ENCODE assay signal across 21 cellular contexts in genomic region chr5:32474201-32474854, GRCh38. TPM values are rescaled to one million over a fixed set of nuclear protein-coding genes. Genes with fewer than 3 reads are reported as not detected.
DNase-seq lines count a peak whose midpoint lies in the region; ATAC-seq and TF ChIP-seq lines count a peak whose summit lies in the region.
"Had no signal": no experiment of that assay in that cellular context is flagged by ENCODE, and none has a peak within 500 bp of the region (broad histone marks: within the 10 kb centered on the region; RNA-seq: fewer than 3 reads in every experiment).

No MANE protein-coding gene starts in this region.

- ATAC-seq in GM18505 (IDR thresholded peaks at IDR 0.05; ENCODE audit: unreplicated experiment) (no peak), GM18502 (IDR thresholded peaks at IDR 0.05; ENCODE audit: poor library complexity, unreplicated experiment) (no peak)
- ATAC-seq: activated CD4-positive, CD25-positive, alpha-beta regulatory T cell treated with anti-CD3 and anti-CD28 coated beads, Interleukin-2, amount 50 U/mL, for 24 hours; lower lobe of right lung had no signal

- H3K27ac ChIP-seq in HEK293 (ENCODE audit: extremely low read depth, low read depth, low read length): peak overlapping the region; percentile 4; the same call in 1 of the 2 replicates
- H3K27ac ChIP-seq in trophoblast cell (ENCODE audit: low read depth, low read length): no peak overlapping the region
- H3K27ac ChIP-seq: KMS-11, lower lobe of right lung, sigmoid colon, vagina had no signal

- H3K4ac ChIP-seq in trophoblast cell (ENCODE audit: low read depth, low read length): no peak overlapping the region

- H2BK5ac ChIP-seq in trophoblast cell (ENCODE audit: low read depth, low read length, poor library complexity): no peak overlapping the region

- H3K14ac ChIP-seq in trophoblast cell (ENCODE audit: low read length): no peak overlapping the region

- no peaks in the 10 kb centered on the region for H3K27me3 ChIP-seq in trophoblast cell (ENCODE audit: insufficient read depth, low read length)
- H3K27me3 ChIP-seq: sigmoid colon, vagina had no signal

- H3K18ac ChIP-seq in trophoblast cell (ENCODE audit: low read length): no peak overlapping the region

- peaks cover 10% of the 10 kb centered on the region for H3K4me1 ChIP-seq in HEK293 (ENCODE audit: control insufficient read depth, insufficient read depth, low read length)
- H3K4me1 ChIP-seq in trophoblast cell (ENCODE audit: control insufficient read depth in 1 of 2, insufficient read depth in 2 of 2, low read length in 2 of 2): peaks cover 4 to 6% of the 10 kb centered on the region in 2 experiments
- H3K4me1 ChIP-seq: lower lobe of right lung, sigmoid colon, vagina had no signal

- no peak overlapping the region for H2AFZ ChIP-seq in trophoblast cell (ENCODE audit: insufficient read depth, low read length, poor library complexity)

- CTCF ChIA-PET in HEK293 (lab: Yijun Ruan, JAX): interaction anchor here (0.7 to 2.8 kb wide), 4 partner anchors 15 to 138 kb away, joined by 3 to 19 read pairs (median 4); no protein-coding TSS in a partner anchor

- no peak overlapping the region for H3K9ac ChIP-seq in trophoblast cell (ENCODE audit: low read length)
- H3K9ac ChIP-seq: KMS-11 had no signal

- no peaks in the 10 kb centered on the region for H3K79me2 ChIP-seq in trophoblast cell (ENCODE audit: control insufficient read depth, insufficient read depth, low read length, poor library complexity)

- no peaks in the 10 kb centered on the region for H3K9me3 ChIP-seq in HEK293 (ENCODE audit: control insufficient read depth, insufficient read depth, low read depth, low read length)
- no peaks in the 10 kb centered on the region for H3K9me3 ChIP-seq in trophoblast cell (ENCODE audit: insufficient read depth, low read depth, low read length)
- H3K9me3 ChIP-seq: lower lobe of right lung, sigmoid colon, vagina had no signal

- TF ChIP-seq CTCF in HEK293 (tag by site-specific recombination; IDR thresholded peaks at IDR 0.05): no peak

- TF ChIP-seq POLR2A in GM18505 (IDR thresholded peaks at IDR 0.05; ENCODE audit: borderline replicate concordance, extremely low read depth, insufficient read depth, insufficient read length): no peak

- no peak overlapping the region for H2BK120ac ChIP-seq in trophoblast cell (ENCODE audit: insufficient read depth, low read length, poor library complexity)

- peak; percentile 37 for DNase-seq in SK-N-DZ (ENCODE audit: low spot score)
- peak; percentile 44 for DNase-seq in iPS-NIHi7 (ENCODE audit: extremely low spot score)
- peak; percentile 29 to 54 for DNase-seq in trophoblast cell
- no peak for DNase-seq in activated effector memory CD4-positive, alpha-beta T cell treated with anti-CD3 and anti-CD28 coated beads, Interleukin-2, amount 50 U/mL, for 16 hours
- DNase-seq: activated naive CD4-positive, alpha-beta T cell treated with Interleukin-2 at 50 U/mL for 16 hours; activated T-cell treated with anti-CD3 and anti-CD28 coated beads, Interleukin-2, amount 50 U/mL, for 24 hours; amniotic stem cell; HCEC 1CT; immature natural killer cell; lower lobe of right lung; NCI-H1694 treated with DMSO at 0.1 percent for 48 hours; NCI-H446; SHP77; sigmoid colon; substantia nigra had no signal

- H3K36me3 ChIP-seq in HEK293 (ENCODE audit: control insufficient read depth in 2 of 2, insufficient read depth in 1 of 2, low read length in 2 of 2) (no peaks in the 10 kb centered on the region), trophoblast cell (ENCODE audit: control insufficient read depth in 1 of 2, insufficient read depth in 2 of 2, low read length in 2 of 2) (no peaks in the 10 kb centered on the region)
- H3K36me3 ChIP-seq: lower lobe of right lung, sigmoid colon, vagina had no signal

- no CpG with 5 or more reads among the region's 9 CpGs for WGBS in trophoblast cell (ENCODE audit: extremely low coverage, insufficient coverage, insufficient read length)

- H3K4me3 ChIP-seq in HEK293 (ENCODE audit: low read depth, low read length): no peak overlapping the region
- H3K4me3 ChIP-seq in trophoblast cell (ENCODE audit: low read depth, low read length): no peak overlapping the region
- H3K4me3 ChIP-seq: lower lobe of right lung, sigmoid colon, vagina had no signal

- no peak overlapping the region for H4K12ac ChIP-seq in trophoblast cell (ENCODE audit: low read depth, low read length)

- POLR2A ChIA-PET in HEK293 (lab: Yijun Ruan, JAX): interaction anchor here (0.6 kb wide), 1 partner anchor 274 kb away, joined by 4 read pairs; no protein-coding TSS in a partner anchor

- no peak overlapping the region for H2AK5ac ChIP-seq in trophoblast cell (ENCODE audit: low read length)

- H3K79me1 ChIP-seq in trophoblast cell (ENCODE audit: low read length): no peaks in the 10 kb centered on the region

- H3K4me2 ChIP-seq in trophoblast cell (ENCODE audit: low read length): no peak overlapping the region
- H3K4me2 ChIP-seq: KMS-11 had no signal

- no peak overlapping the region for H2BK12ac ChIP-seq in trophoblast cell (ENCODE audit: low read length)

- H4K8ac ChIP-seq in trophoblast cell (ENCODE audit: low read depth, low read length): no peak overlapping the region

- H4K91ac ChIP-seq in trophoblast cell (ENCODE audit: low read depth, low read length): no peak overlapping the region

- no peak overlapping the region for H3K23ac ChIP-seq in trophoblast cell (ENCODE audit: low read length)

TF ChIP-seq in HEK293, 187 proteins besides CTCF, POLR2A, EP300 and RAD21 (continues in another document):
- TF ChIP-seq, protein P1, sequence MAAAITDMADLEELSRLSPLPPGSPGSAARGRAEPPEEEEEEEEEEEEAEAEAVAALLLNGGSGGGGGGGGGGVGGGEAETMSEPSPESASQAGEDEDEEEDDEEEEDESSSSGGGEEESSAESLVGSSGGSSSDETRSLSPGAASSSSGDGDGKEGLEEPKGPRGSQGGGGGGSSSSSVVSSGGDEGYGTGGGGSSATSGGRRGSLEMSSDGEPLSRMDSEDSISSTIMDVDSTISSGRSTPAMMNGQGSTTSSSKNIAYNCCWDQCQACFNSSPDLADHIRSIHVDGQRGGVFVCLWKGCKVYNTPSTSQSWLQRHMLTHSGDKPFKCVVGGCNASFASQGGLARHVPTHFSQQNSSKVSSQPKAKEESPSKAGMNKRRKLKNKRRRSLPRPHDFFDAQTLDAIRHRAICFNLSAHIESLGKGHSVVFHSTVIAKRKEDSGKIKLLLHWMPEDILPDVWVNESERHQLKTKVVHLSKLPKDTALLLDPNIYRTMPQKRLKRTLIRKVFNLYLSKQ (tag by site-specific recombination; IDR thresholded peaks at IDR 0.05; ENCODE audit: borderline replicate concordance): no peak
- TF ChIP-seq PRDM6 (tag by site-specific recombination; IDR thresholded peaks at IDR 0.05): peak; percentile 92
- TF ChIP-seq ZNF155 (tag by site-specific recombination; IDR thresholded peaks at IDR 0.05): no peak
- peak; percentile 92 for TF ChIP-seq ZIC2 (tag by site-specific recombination; IDR thresholded peaks at IDR 0.05)
- TF ChIP-seq, protein P2, sequence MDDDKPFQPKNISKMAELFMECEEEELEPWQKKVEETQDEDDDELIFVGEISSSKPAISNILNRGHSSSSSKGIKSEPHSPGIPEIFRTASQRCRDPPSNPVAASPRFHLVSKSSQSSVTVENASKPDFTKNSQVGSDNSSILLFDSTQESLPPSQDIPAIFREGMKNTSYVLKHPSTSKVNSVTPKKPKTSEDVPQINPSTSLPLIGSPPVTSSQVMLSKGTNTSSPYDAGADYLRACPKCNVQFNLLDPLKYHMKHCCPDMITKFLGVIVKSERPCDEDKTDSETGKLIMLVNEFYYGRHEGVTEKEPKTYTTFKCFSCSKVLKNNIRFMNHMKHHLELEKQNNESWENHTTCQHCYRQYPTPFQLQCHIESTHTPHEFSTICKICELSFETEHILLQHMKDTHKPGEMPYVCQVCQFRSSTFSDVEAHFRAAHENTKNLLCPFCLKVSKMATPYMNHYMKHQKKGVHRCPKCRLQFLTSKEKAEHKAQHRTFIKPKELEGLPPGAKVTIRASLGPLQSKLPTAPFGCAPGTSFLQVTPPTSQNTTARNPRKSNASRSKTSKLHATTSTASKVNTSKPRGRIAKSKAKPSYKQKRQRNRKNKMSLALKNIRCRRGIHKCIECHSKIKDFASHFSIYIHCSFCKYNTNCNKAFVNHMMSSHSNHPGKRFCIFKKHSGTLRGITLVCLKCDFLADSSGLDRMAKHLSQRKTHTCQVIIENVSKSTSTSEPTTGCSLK (tag by site-specific recombination; IDR thresholded peaks at IDR 0.05): no peak
- no peak for TF ChIP-seq ZFP37 (tag by site-specific recombination; IDR thresholded peaks at IDR 0.05)
- TF ChIP-seq ZNF488 (tag by site-specific recombination; IDR thresholded peaks at IDR 0.05): no peak
- TF ChIP-seq ZNF174 (tag by site-specific recombination; IDR thresholded peaks at IDR 0.05): no peak
- no peak for TF ChIP-seq ZNF707 (tag by site-specific recombination; IDR thresholded peaks at IDR 0.05)
- no peak for TF ChIP-seq ZNF239 (tag by site-specific recombination; IDR thresholded peaks at IDR 0.05)
- TF ChIP-seq ZNF2 (tag by site-specific recombination; IDR thresholded peaks at IDR 0.05): no peak
- TF ChIP-seq ZNF785 (tag by site-specific recombination; IDR thresholded peaks at IDR 0.05): no peak

RNA-seq across cellular contexts. Expression of gene ZFR, which starts 29.8 kb away (rescaled TPM):
- polyA plus RNA-seq in SK-N-DZ (2014; cell fraction: cytosol; rRNA removed): 65.9 and 79.5 TPM in 2 replicates
- 50.0 and 50.2 TPM in 2 replicates for polyA plus RNA-seq in SK-N-DZ (2014; cell fraction: nucleus; rRNA removed)
- polyA plus RNA-seq in trophoblast cell (2013): 54.0 and 57.2 TPM in 2 replicates
